Comparison of ENCODE assay signal across 23 cellular contexts in the genomic region with DNA sequence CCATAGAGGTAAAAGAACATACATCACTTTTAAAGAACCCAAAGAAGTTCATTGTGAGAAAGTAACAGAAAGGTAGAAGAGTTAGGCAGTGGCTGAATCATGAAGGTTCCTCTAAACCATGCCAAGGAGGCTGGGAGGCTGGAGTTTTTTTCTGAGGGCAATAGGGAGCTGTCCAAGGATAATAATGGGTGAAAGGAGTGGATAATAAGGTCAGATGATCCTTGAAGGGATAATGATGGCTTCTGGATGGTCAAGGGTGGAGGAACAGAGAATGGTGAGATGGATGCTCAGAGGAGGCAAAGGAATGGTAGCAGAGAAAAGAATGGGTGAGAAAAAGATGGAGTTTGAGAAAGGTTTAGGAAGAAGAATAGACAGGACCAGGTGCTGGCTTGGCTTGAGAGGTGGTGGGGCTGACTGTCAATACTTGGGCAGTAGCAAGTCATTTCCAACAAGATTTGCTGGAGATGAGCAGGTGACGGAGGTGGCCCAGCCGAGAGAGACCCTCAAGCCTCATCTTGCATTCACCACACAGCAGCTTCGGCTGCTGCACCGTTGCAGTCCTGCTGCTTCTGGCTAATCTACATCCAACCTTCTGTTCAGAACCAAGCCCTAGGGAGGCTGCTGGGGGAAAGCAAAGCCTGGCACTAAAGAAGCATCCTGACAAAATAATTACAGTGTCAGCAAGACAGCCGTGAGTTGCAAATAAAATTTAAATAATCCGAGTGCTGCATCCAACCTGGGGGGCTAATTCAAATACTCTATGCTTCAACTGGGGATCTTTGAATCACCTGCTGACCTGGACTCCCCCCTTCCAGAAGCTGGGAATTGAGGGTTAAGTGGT.
DNase-seq lines count a peak whose midpoint lies in the region; ATAC-seq, FAIRE-seq and TF ChIP-seq lines count a peak whose summit lies in the region.
"Had no signal": no experiment of that assay in that cellular context is flagged by ENCODE, and none has a peak within 500 bp of the region (broad histone marks: within the 10 kb centered on the region; RNA-seq: fewer than 3 reads in every experiment).

No MANE protein-coding gene starts in this region.

- no peaks in the 10 kb centered on the region for H3K79me1 ChIP-seq in trophoblast cell (ENCODE audit: low read length)

- H4K12ac ChIP-seq in trophoblast cell (ENCODE audit: low read depth, low read length) = no peak overlapping the region

- H3K4me2 ChIP-seq in trophoblast cell (ENCODE audit: low read length) = no peak overlapping the region

- TF ChIP-seq CTCF in HEK293 (tag by site-specific recombination; IDR thresholded peaks at IDR 0.05) = no peak
- TF ChIP-seq CTCF in esophagus muscularis mucosa (IDR thresholded peaks at IDR 0.05) = no peak
- TF ChIP-seq CTCF in pancreas (IDR thresholded peaks at IDR 0.05) = no peak

- no peak overlapping the region for H3K27ac ChIP-seq in HEK293 (ENCODE audit: extremely low read depth, low read depth, low read length)
- no peak overlapping the region for H3K27ac ChIP-seq in esophagus muscularis mucosa (replicated peaks in 1 of 4)
- no peak overlapping the region for H3K27ac ChIP-seq in trophoblast cell (ENCODE audit: low read depth, low read length)
- H3K27ac ChIP-seq in pancreas = no peak overlapping the region

- H3K36me3 ChIP-seq in HEK293 (ENCODE audit: control insufficient read depth in 2 of 2, insufficient read depth in 1 of 2, low read length in 2 of 2) (no peaks in the 10 kb centered on the region), esophagus muscularis mucosa (no peaks in the 10 kb centered on the region), trophoblast cell (ENCODE audit: control insufficient read depth in 1 of 2, insufficient read depth in 2 of 2, low read length in 2 of 2) (no peaks in the 10 kb centered on the region), pancreas (no peaks in the 10 kb centered on the region)

- H4K91ac ChIP-seq in trophoblast cell (ENCODE audit: low read depth, low read length) = no peak overlapping the region

- H2BK120ac ChIP-seq in trophoblast cell (ENCODE audit: insufficient read depth, low read length, poor library complexity) = no peak overlapping the region

- no peak for TF ChIP-seq POLR2A in esophagus muscularis mucosa (IDR thresholded peaks at IDR 0.05; ENCODE audit: low read depth)
- no peak for TF ChIP-seq POLR2A in GM12891 (IDR thresholded peaks at IDR 0.05; ENCODE audit: low read depth, low read length)

- no peak overlapping the region for H3K4ac ChIP-seq in trophoblast cell (ENCODE audit: low read depth, low read length)

- peak overlapping the region; percentile 21 for H3K9ac ChIP-seq in trophoblast cell (ENCODE audit: low read length)

- no peak overlapping the region for H3K18ac ChIP-seq in trophoblast cell (ENCODE audit: low read length)

- POLR2A ChIA-PET in HEK293 (lab: Yijun Ruan, JAX) = no interaction called here

- no peak overlapping the region for H2AFZ ChIP-seq in trophoblast cell (ENCODE audit: insufficient read depth, low read length, poor library complexity)

- no peak overlapping the region for H3K14ac ChIP-seq in trophoblast cell (ENCODE audit: low read length)

- no peaks in the 10 kb centered on the region for H3K79me2 ChIP-seq in trophoblast cell (ENCODE audit: control insufficient read depth, insufficient read depth, low read length, poor library complexity)

- WGBS in esophagus muscularis mucosa = 78% methylated on average over 6 of the region's 6 CpGs
- no CpG with 5 or more reads among the region's 6 CpGs for WGBS in trophoblast cell (ENCODE audit: extremely low coverage, insufficient coverage, insufficient read length)
- 47 to 55% methylated on average over 6 of the region's 6 CpGs for WGBS in pancreas, 2 donors

- H2AK5ac ChIP-seq in trophoblast cell (ENCODE audit: low read length) = no peak overlapping the region

- H3K9me3 ChIP-seq in HEK293 (ENCODE audit: control insufficient read depth, insufficient read depth, low read depth, low read length) (no peaks in the 10 kb centered on the region), esophagus muscularis mucosa (no peaks in the 10 kb centered on the region), trophoblast cell (ENCODE audit: insufficient read depth, low read depth, low read length) (peaks cover 2% of the 10 kb centered on the region), pancreas (no peaks in the 10 kb centered on the region)

- H2BK12ac ChIP-seq in trophoblast cell (ENCODE audit: low read length) = no peak overlapping the region

- no peak overlapping the region for H4K8ac ChIP-seq in trophoblast cell (ENCODE audit: low read depth, low read length)

- DNase-seq in NCI-H446 treated with DMSO at 0.1 percent for 48 hours (lab: John Stamatoyannopoulos, UW) (peak; percentile 61), esophagus muscularis mucosa (ENCODE audit: extremely low spot score) (peak; percentile 80), trophoblast cell (no peak), AG08395 (ENCODE audit: low spot score) (no peak), pancreas (no peak), GM12891 (ENCODE audit: insufficient read length, low spot score) (no peak)
- DNase-seq: CD4-positive, CD25-positive, alpha-beta regulatory T cell; DMS153; GDM1; KBM-7; MM.1S; NCI-H1092; NCI-H1436; NCI-H2029; NCI-H748 treated with DMSO at 0.1 percent for 48 hours; NK-92 treated with Interleukin-12 subunit alpha and Interleukin-12 subunit beta, amount 100 ng/mL, for 24 hours; T-cell had no signal

- peaks cover 0 to 8% (median 0%) of the 10 kb centered on the region in 4 donors for H3K27me3 ChIP-seq in esophagus muscularis mucosa
- H3K27me3 ChIP-seq in trophoblast cell (ENCODE audit: insufficient read depth, low read length) = no peaks in the 10 kb centered on the region
- peaks cover 0 to 3% (median 0%) of the 10 kb centered on the region in 4 donors for H3K27me3 ChIP-seq in pancreas

- ATAC-seq in HG03135 (IDR thresholded peaks at IDR 0.05; ENCODE audit: unreplicated experiment) (no peak), pancreas (no peak)
- ATAC-seq: HCT116, SK-N-SH treated with all-trans-retinoic acid at 6 μM for 48 hours, T-cell had no signal

- no peak for FAIRE-seq in pancreas (lab: Jason Lieb, UNC)
- no peak for FAIRE-seq in GM12891 (lab: Jason Lieb, UNC)
- FAIRE-seq: GM19239, H1 had no signal

- no peak overlapping the region for H3K23ac ChIP-seq in trophoblast cell (ENCODE audit: low read length)

- TF ChIP-seq EP300 in esophagus muscularis mucosa (IDR thresholded peaks at IDR 0.05) = no peak

- intact Hi-C loops in esophagus muscularis mucosa (cut with DNase I) = no loop called here
- intact Hi-C loops in pancreas (cut with DNase I) = no loop called here

- no peaks in the 10 kb centered on the region for H3K4me1 ChIP-seq in HEK293 (ENCODE audit: control insufficient read depth, insufficient read depth, low read length)
- H3K4me1 ChIP-seq in esophagus muscularis mucosa = peaks cover 6 to 20% (median 16%) of the 10 kb centered on the region in 4 donors
- peaks cover 12 to 16% of the 10 kb centered on the region in 2 experiments for H3K4me1 ChIP-seq in trophoblast cell (ENCODE audit: control insufficient read depth in 1 of 2, insufficient read depth in 2 of 2, low read length in 2 of 2)
- H3K4me1 ChIP-seq in pancreas = no peaks in the 10 kb centered on the region

- no peak overlapping the region for H3K4me3 ChIP-seq in HEK293 (ENCODE audit: low read depth, low read length)
- no peak overlapping the region for H3K4me3 ChIP-seq in esophagus muscularis mucosa
- no peak overlapping the region for H3K4me3 ChIP-seq in trophoblast cell (ENCODE audit: low read depth, low read length)
- no peak overlapping the region for H3K4me3 ChIP-seq in pancreas

- no peak overlapping the region for H2BK5ac ChIP-seq in trophoblast cell (ENCODE audit: low read depth, low read length, poor library complexity)

- CTCF ChIA-PET in HEK293 (lab: Yijun Ruan, JAX) = interaction anchor here (0.7 kb wide), 1 partner anchor 11 kb away, joined by 3 read pairs; no protein-coding TSS in a partner anchor

TF ChIP-seq in HEK293, 187 proteins besides CTCF, POLR2A, EP300 and RAD21 (continues in another document):
- TF ChIP-seq ZNF629 (tag by site-specific recombination; IDR thresholded peaks at IDR 0.05) = no peak

TF ChIP-seq in GM12891, 5 proteins besides CTCF, POLR2A, EP300 and RAD21:
- TF ChIP-seq TAF1 (IDR thresholded peaks at IDR 0.05; ENCODE audit: low read depth, low read length) = no peak
- TF ChIP-seq PAX5 (IDR thresholded peaks at IDR 0.05; ENCODE audit: insufficient read depth, low read length, severe bottlenecking) = no peak
- TF ChIP-seq POU2F2 (IDR thresholded peaks at IDR 0.05; ENCODE audit: low read depth, low read length) = no peak
- no peak for TF ChIP-seq POLR2AphosphoS5 (IDR thresholded peaks at IDR 0.05; ENCODE audit: low read depth, low read length)
- TF ChIP-seq SPI1 (IDR thresholded peaks at IDR 0.05; ENCODE audit: low read depth, low read length) = no peak

Comparison
In these comparisons a context has a peak if more than half of its experiments do, and no peak if none do; other contexts are left out.
1. DNase-seq: peak in NCI-H446 treated with DMSO at 0.1 percent for 48 hours (single experiment) and esophagus muscularis mucosa (single experiment); none in trophoblast cell (0 of 2), AG08395 (single experiment), pancreas (0 of 6) and GM12891 (single experiment).